ENCODE assay signal across 9 cellular contexts in genomic region chr11:79437274-79437980, GRCh38. TPM values are rescaled to one million over a fixed set of nuclear protein-coding genes. Genes with fewer than 3 reads are reported as not detected.
DNase-seq lines count a peak whose midpoint lies in the region; ATAC-seq and TF ChIP-seq lines count a peak whose summit lies in the region.
"Had no signal": no experiment of that assay in that cellular context is flagged by ENCODE, and none has a peak within 500 bp of the region (broad histone marks: within the 10 kb centered on the region; RNA-seq: fewer than 3 reads in every experiment).

No MANE protein-coding gene starts in this region.

- peaks cover 28% of the 10 kb centered on the region for H3K4me1 ChIP-seq in mucosa of descending colon (ENCODE audit: low read depth)
- no peaks in the 10 kb centered on the region for H3K4me1 ChIP-seq in SJCRH30

- H3K4me3 ChIP-seq in epithelial cell of esophagus (ENCODE audit: low read length) (peak overlapping the region; percentile 64), mucosa of descending colon (no peak overlapping the region), SJCRH30 (no peak overlapping the region)

- DNase-seq in NCI-H2029 (lab: John Stamatoyannopoulos, UW), result peak; percentile 43
- no peak for DNase-seq in NCI-H2029 treated with DMSO at 0.1 percent for 48 hours (lab: John Stamatoyannopoulos, UW)
- DNase-seq in NCI-H510A treated with DMSO at 0.1 percent for 48 hours (lab: John Stamatoyannopoulos, UW), result peak; percentile 51
- DNase-seq in epithelial cell of esophagus (ENCODE audit: low read depth), result peak; percentile 59
- peak; percentile 42 to 61 (median 59) for DNase-seq in mucosa of descending colon
- no peak for DNase-seq in SJCRH30
- DNase-seq: CD4-positive, CD25-positive, alpha-beta regulatory T cell had no signal

- no peaks in the 10 kb centered on the region for H3K27me3 ChIP-seq in SJCRH30

- H3K36me3 ChIP-seq in mucosa of descending colon (ENCODE audit: low read depth) (no peaks in the 10 kb centered on the region), SJCRH30 (no peaks in the 10 kb centered on the region)

- no peaks in the 10 kb centered on the region for H3K9me3 ChIP-seq in mucosa of descending colon
- no peaks in the 10 kb centered on the region for H3K9me3 ChIP-seq in SJCRH30 (replicated peaks)

- no peak overlapping the region for H3K27ac ChIP-seq in SJCRH30

- TF ChIP-seq CTCF in epithelial cell of esophagus (IDR thresholded peaks at IDR 0.05; ENCODE audit: insufficient read depth, low read depth, low read length, missing control alignments), result no peak
- no peak for TF ChIP-seq CTCF in mucosa of descending colon (IDR thresholded peaks at IDR 0.05)

- ATAC-seq in mucosa of descending colon (peak; percentile 46), GM19395 (IDR thresholded peaks at IDR 0.05; ENCODE audit: unreplicated experiment) (no peak), HG03196 (IDR thresholded peaks at IDR 0.05; ENCODE audit: unreplicated experiment) (no peak)

- intact Hi-C loops in mucosa of descending colon (cut with DNase I, micrococcal nuclease), result no loop called here

RNA-seq across cellular contexts. Expression of gene TENM4, which starts 3.4 kb away (rescaled TPM):
- total RNA-seq in mucosa of descending colon, result 1 to 10 TPM in 2 of 3 donors, under 1 TPM in 1; 0.70 to 1.6 (median 1.2) TPM
- 0.53 and 0.58 TPM in 2 replicates for total RNA-seq in SJCRH30 (2014; rRNA removed; shearing (Covaris generic))
- total RNA-seq: CD4-positive, CD25-positive, alpha-beta regulatory T cell had no signal

Comparison
In these comparisons a context has a peak if more than half of its experiments do, and no peak if none do; other contexts are left out.
1. DNase-seq: peak in NCI-H2029 (single experiment), NCI-H510A treated with DMSO at 0.1 percent for 48 hours (single experiment), epithelial cell of esophagus (single experiment) and mucosa of descending colon (3 of 3); none in NCI-H2029 treated with DMSO at 0.1 percent for 48 hours (single experiment) and SJCRH30 (0 of 2).